Comparison of ENCODE assay signal across 8 cellular contexts in genomic region chr15:51623386-51623938, GRCh38. TPM values are rescaled to one million over a fixed set of nuclear protein-coding genes. Genes with fewer than 3 reads are reported as not detected.
A peak's percentile ranks its signal among the peaks of the same experiment; 100 is the strongest.
DNase-seq lines count a peak whose midpoint lies in the region; ATAC-seq and TF ChIP-seq lines count a peak whose summit lies in the region.

No MANE protein-coding gene starts in this region.

- CTCF ChIA-PET in T-cell (lab: Charles Lee), result interaction anchor here in 1 of 2 donors (1.7 kb wide), 1 partner anchor 153 kb away, joined by 5 read pairs; no protein-coding TSS in a partner anchor

- H3K27me3 Mint-ChIP-seq in T-cell, result peaks cover 15 to 16% of the 10 kb centered on the region in 2 donors

- TF ChIP-seq CTCF in fibroblast of villous mesenchyme (IDR thresholded peaks at IDR 0.05; ENCODE audit: insufficient read depth, low read depth, low read length), result no peak

- ATAC-seq in T-cell (replicated peaks in 1 of 4), result no peak
- no peak for ATAC-seq in GM18868 (IDR thresholded peaks at IDR 0.05; ENCODE audit: unreplicated experiment)
- no peak for ATAC-seq in HG03342 (IDR thresholded peaks at IDR 0.05; ENCODE audit: unreplicated experiment)

- H3K9me3 Mint-ChIP-seq in T-cell, result no peaks in the 10 kb centered on the region

- no peaks in the 10 kb centered on the region for H3K36me3 ChIP-seq in H7 (replicated peaks; ENCODE audit: control insufficient read depth, insufficient read depth, low read length)

- H3K27me3 ChIP-seq in H7 (ENCODE audit: control insufficient read depth, insufficient read depth, low read length), result peaks cover 8% of the 10 kb centered on the region

- H3K27ac Mint-ChIP-seq in T-cell, result no peak overlapping the region

- H3K4me3 ChIP-seq in H7 (ENCODE audit: insufficient read depth, low read depth, low read length) (peak overlapping the region; percentile 92), fibroblast of villous mesenchyme (ENCODE audit: low read depth, low read length) (peak overlapping the region; percentile 86), skeletal muscle cell (ENCODE audit: low read depth, low read length) (peak overlapping the region; percentile 93)

- POLR2A ChIA-PET in T-cell (lab: Charles Lee), result interaction anchor here in 1 of 2 donors (1.2 kb wide), 1 partner anchor 277 kb away, joined by 3 read pairs; no protein-coding TSS in a partner anchor

- H3K4me1 Mint-ChIP-seq in T-cell, result peaks cover 17 to 20% (median 18%) of the 10 kb centered on the region in 3 donors

- no peaks in the 10 kb centered on the region for H3K36me3 Mint-ChIP-seq in T-cell

- H3K4me3 Mint-ChIP-seq in T-cell, result peak overlapping the region; percentile 82 to 85 (median 83)

- DNase-seq in AG08396 (ENCODE audit: low spot score), result peak; percentile 4
- DNase-seq in H7, result no peak
- DNase-seq in T-cell, result no peak
- no peak for DNase-seq in fibroblast of villous mesenchyme (ENCODE audit: low read depth)
- DNase-seq in skeletal muscle cell (ENCODE audit: low read depth), result no peak
- DNase-seq in DMS79 (lab: John Stamatoyannopoulos, UW), result no peak

RNA-seq across cellular contexts. Expression of gene DMXL2, which starts 0.9 kb away (rescaled TPM):
- 17.1 and 25.3 TPM in 2 replicates for total RNA-seq in H7 (2014; rRNA removed; shearing (Covaris generic))
- total RNA-seq in T-cell, result 1 to 10 TPM; 3.2 to 6.1 (median 4.6) TPM
- 35.1 and 56.1 TPM in 2 replicates for total RNA-seq in fibroblast of villous mesenchyme

RNA-seq across cellular contexts. Expression of gene SCG3, which starts 57.8 kb away (rescaled TPM):
- 8.9 and 19.0 TPM in 2 replicates for total RNA-seq in H7 (2014; rRNA removed; shearing (Covaris generic))
- total RNA-seq in T-cell (under 1 TPM in 2 of 5 donors, not detected in 3; 0.07 to 0.16 TPM), fibroblast of villous mesenchyme (under 0.01 TPM in 1 of 2 replicates, not detected in the other)
